ENCODE assay signal across 15 cellular contexts in the genomic region with DNA sequence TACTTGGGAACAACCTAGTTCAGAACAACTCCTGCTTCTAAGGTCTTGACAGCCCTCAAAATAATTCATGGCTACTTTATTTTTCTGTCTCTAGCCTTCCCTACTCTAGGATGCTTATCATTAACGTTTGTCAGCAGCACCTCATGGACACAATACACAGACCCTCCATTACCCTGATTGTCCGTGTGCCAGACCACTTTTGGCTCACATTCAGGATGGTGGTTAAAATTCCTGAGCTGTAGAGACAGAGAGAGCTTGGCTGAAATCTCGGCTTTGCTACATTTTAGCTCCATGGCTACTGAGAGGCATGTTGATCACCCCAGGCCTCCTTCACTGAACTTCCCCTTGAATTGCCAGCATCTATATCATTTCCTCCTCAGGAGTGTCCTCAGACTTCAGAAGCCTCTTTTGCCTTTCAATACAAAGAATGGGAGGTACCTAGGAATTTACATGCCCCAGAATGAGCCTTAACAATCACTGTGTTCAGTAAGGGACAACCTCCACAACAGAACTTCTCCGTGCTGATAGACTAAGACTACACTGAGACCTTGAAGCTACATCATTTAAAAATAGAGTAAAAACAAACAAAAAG.
DNase-seq lines count a peak whose midpoint lies in the region; ATAC-seq and TF ChIP-seq lines count a peak whose summit lies in the region.
"Had no signal": no experiment of that assay in that cellular context is flagged by ENCODE, and none has a peak within 500 bp of the region (broad histone marks: within the 10 kb centered on the region; RNA-seq: fewer than 3 reads in every experiment).

No MANE protein-coding gene starts in this region.

- DNase-seq in astrocyte of the cerebellum (ENCODE audit: low read depth), result peak; percentile 6
- DNase-seq in HEK293T (ENCODE audit: extremely low spot score), result no peak
- DNase-seq in AG08396 (ENCODE audit: low spot score), result no peak
- DNase-seq: DMS 273 treated with DMSO at 0.1 percent for 48 hours, KG1, NCI-H1048, NCI-H146, NCI-H446 had no signal

- peaks cover 37% of the 10 kb centered on the region for H3K4me1 ChIP-seq in HUES6 (ENCODE audit: control insufficient read depth, insufficient read depth, low read length)
- H3K4me1 ChIP-seq in iPS-20b (ENCODE audit: insufficient read depth, low read length), result peaks cover 23% of the 10 kb centered on the region; the same call in 1 of the 2 replicates
- H3K4me1 ChIP-seq: BLaER1 treated with 17β-estradiol and CSF1 and Interleukin-3, amounts not matched to agents 10 nM and 100 nM had no signal

- H3K36me3 ChIP-seq in HUES6 (ENCODE audit: control insufficient read depth, insufficient read depth, low read length) (no peaks in the 10 kb centered on the region), iPS-20b (ENCODE audit: insufficient read depth, low read depth, low read length) (no peaks in the 10 kb centered on the region)
- H3K36me3 ChIP-seq: BLaER1 treated with 17β-estradiol and CSF1 and Interleukin-3, amounts not matched to agents 10 nM and 100 nM had no signal

- CTCF ChIA-PET in HEK293T (lab: Yijun Ruan, JAX), result no interaction called here

- 0 out of 2 replicates have a peak, but pooled peaks cover 3% of the 10 kb centered on the region for H3K9me3 ChIP-seq in HUES6 (ENCODE audit: control insufficient read depth, insufficient read depth, low read depth, low read length)
- H3K9me3 ChIP-seq in iPS-20b (ENCODE audit: insufficient read depth, low read depth, low read length), result no peaks in the 10 kb centered on the region
- H3K9me3 ChIP-seq: BLaER1 treated with 17β-estradiol and CSF1 and Interleukin-3, amounts not matched to agents 10 nM and 100 nM had no signal

- in situ Hi-C loops in astrocyte of the cerebellum (cut with HindIII; ENCODE audit: low sequenced_read_pairs), result loop anchor here (5.0 kb wide), 1 partner anchor 96 kb away; no protein-coding TSS in a partner anchor

- H3K27me3 ChIP-seq in HUES6 (ENCODE audit: control insufficient read depth, insufficient read depth, low read length) (no peaks in the 10 kb centered on the region), iPS-20b (ENCODE audit: insufficient read depth, low read length) (no peaks in the 10 kb centered on the region)
- H3K27me3 ChIP-seq: BLaER1 treated with 17β-estradiol and CSF1 and Interleukin-3, amounts not matched to agents 10 nM and 100 nM had no signal

- no peak for TF ChIP-seq CTCF in astrocyte of the cerebellum (IDR thresholded peaks at IDR 0.05; ENCODE audit: low read depth, low read length, missing control alignments)

- POLR2A ChIA-PET in HEK293T (lab: Yijun Ruan, JAX), result interaction anchor here (1.5 kb wide), 1 partner anchor 105 kb away, joined by 4 read pairs; a partner anchor contains a TSS

- ATAC-seq in esophagus mucosa, result no peak
- no peak for ATAC-seq in GM18861 (IDR thresholded peaks at IDR 0.05; ENCODE audit: unreplicated experiment)
- ATAC-seq: Panc1, Right ventricle myocardium inferior had no signal

- H3K9ac ChIP-seq in HUES6 (ENCODE audit: low read length) (no peak overlapping the region), iPS-20b (ENCODE audit: low read depth, low read length) (0 out of 2 replicates have a peak overlapping the region, but pooled peaks have one; percentile 1)
- H3K9ac ChIP-seq: BLaER1 treated with 17β-estradiol and CSF1 and Interleukin-3, amounts not matched to agents 10 nM and 100 nM had no signal

- H3K27ac ChIP-seq in HUES6 (ENCODE audit: low read depth, low read length), result peak overlapping the region; percentile 70; the same call in 1 of the 2 replicates
- H3K27ac ChIP-seq in iPS-20b (ENCODE audit: low read length), result no peak overlapping the region
- H3K27ac ChIP-seq: BLaER1 treated with 17β-estradiol and CSF1 and Interleukin-3, amounts not matched to agents 10 nM and 100 nM had no signal

- peak overlapping the region; percentile 18; the same call in 1 of the 2 replicates for H3K4me3 ChIP-seq in HUES6 (ENCODE audit: low read depth, low read length)
- H3K4me3 ChIP-seq in astrocyte of the cerebellum (ENCODE audit: low read depth, low read length), result no peak overlapping the region
- H3K4me3 ChIP-seq in iPS-20b (ENCODE audit: low read length), result 0 out of 2 replicates have a peak overlapping the region, but pooled peaks have one; percentile 10
- H3K4me3 ChIP-seq: BLaER1 treated with 17β-estradiol and CSF1 and Interleukin-3, amounts not matched to agents 10 nM and 100 nM had no signal

TF ChIP-seq in HEK293T, 16 proteins besides CTCF, POLR2A, EP300 and RAD21:
- no peak for TF ChIP-seq FOXM1 (IDR thresholded peaks at IDR 0.05; ENCODE audit: borderline replicate concordance)
- TF ChIP-seq SUZ12 (IDR thresholded peaks at IDR 0.05), result no peak
- no peak for TF ChIP-seq FOXK2 (IDR thresholded peaks at IDR 0.05)
- no peak for TF ChIP-seq L3MBTL2 (conservative IDR thresholded peaks at IDR 0.05)
- no peak for TF ChIP-seq CTBP1 (IDR thresholded peaks at IDR 0.05; ENCODE audit: borderline replicate concordance)
- TF ChIP-seq NFRKB (IDR thresholded peaks at IDR 0.05), result no peak
- no peak for TF ChIP-seq ARNT (IDR thresholded peaks at IDR 0.05)
- TF ChIP-seq LEF1 (IDR thresholded peaks at IDR 0.05; ENCODE audit: borderline replicate concordance), result no peak
- TF ChIP-seq ZNF384 (IDR thresholded peaks at IDR 0.05), result no peak
- TF ChIP-seq, protein P1, sequence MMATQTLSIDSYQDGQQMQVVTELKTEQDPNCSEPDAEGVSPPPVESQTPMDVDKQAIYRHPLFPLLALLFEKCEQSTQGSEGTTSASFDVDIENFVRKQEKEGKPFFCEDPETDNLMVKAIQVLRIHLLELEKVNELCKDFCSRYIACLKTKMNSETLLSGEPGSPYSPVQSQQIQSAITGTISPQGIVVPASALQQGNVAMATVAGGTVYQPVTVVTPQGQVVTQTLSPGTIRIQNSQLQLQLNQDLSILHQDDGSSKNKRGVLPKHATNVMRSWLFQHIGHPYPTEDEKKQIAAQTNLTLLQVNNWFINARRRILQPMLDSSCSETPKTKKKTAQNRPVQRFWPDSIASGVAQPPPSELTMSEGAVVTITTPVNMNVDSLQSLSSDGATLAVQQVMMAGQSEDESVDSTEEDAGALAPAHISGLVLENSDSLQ (IDR thresholded peaks at IDR 0.05), result no peak
- no peak for TF ChIP-seq HDGF (IDR thresholded peaks at IDR 0.05; ENCODE audit: borderline replicate concordance)
- TF ChIP-seq FOXA1 (IDR thresholded peaks at IDR 0.05), result no peak
- TF ChIP-seq BHLHE40 (IDR thresholded peaks at IDR 0.05; ENCODE audit: borderline replicate concordance), result no peak
- TF ChIP-seq TARDBP (IDR thresholded peaks at IDR 0.05), result no peak
- TF ChIP-seq SP1 (IDR thresholded peaks at IDR 0.05), result no peak
- no peak for TF ChIP-seq ELF4 (IDR thresholded peaks at IDR 0.05)
TF ChIP-seq in HEK293T: peak in this region for 0.
